In genomic region chr10:114937962-114938817, GRCh38 we compare ENCODE assay signal across 8 cellular contexts. TPM values are rescaled to one million over a fixed set of nuclear protein-coding genes. Genes with fewer than 3 reads are reported as not detected.
DNase-seq lines count a peak whose midpoint lies in the region; ATAC-seq and TF ChIP-seq lines count a peak whose summit lies in the region.

Gene TRUB1 (plus strand): TSS chr10:114938195. CDS start chr10:114938254, 59 bp downstream.

- peak in 1 of 2 donors; percentile 56 for TF ChIP-seq POLR2A in Peyer's patch (IDR thresholded peaks at IDR 0.05)
- peak in 1 of 4 donors; percentile 59 for TF ChIP-seq POLR2A in esophagus squamous epithelium (IDR thresholded peaks at IDR 0.05)

- DNase-seq in DMS53 treated with DMSO at 0.1 percent for 48 hours (lab: John Stamatoyannopoulos, UW; ENCODE audit: unreplicated experiment) (peak; percentile 82), Peyer's patch (peak; percentile 88 to 98 (median 96)), esophagus squamous epithelium (lab: John Stamatoyannopoulos, UW) (peak; percentile 74), myocyte (ENCODE audit: low read depth) (peak; percentile 96)
- peak; percentile 86 to 88 for DNase-seq in activated T-cell treated with anti-CD3 and anti-CD28 coated beads, Interleukin-2, amount 50 U/mL, for 48 hours
- DNase-seq in stimulated activated CD8-positive, alpha-beta memory T cell treated with anti-CD3 and anti-CD28 coated beads, Interleukin-7, amount 100 ng/mL, for 48 hours (ENCODE audit: extremely low read depth in 1 of 2, low read depth in 1 of 2) = peak; percentile 67 to 92

- peaks cover 36% of the 10 kb centered on the region for H3K79me2 ChIP-seq in KMS-11 (ENCODE audit: insufficient read depth, low read depth)

- WGBS in esophagus squamous epithelium, 2 donors = 0 to 1% methylated on average over 26 to 29 of the region's 45 CpGs

- H3K27me3 ChIP-seq in KMS-11 (ENCODE audit: insufficient read depth, low read depth) (no peaks in the 10 kb centered on the region), Peyer's patch (no peaks in the 10 kb centered on the region), esophagus squamous epithelium (no peaks in the 10 kb centered on the region)

- peak within 1 kb of the TSS; percentile 88 for H2AFZ ChIP-seq in KMS-11 (ENCODE audit: low read depth)

- intact Hi-C loops in esophagus squamous epithelium (cut with DNase I) = no loop called here

- no peak for TF ChIP-seq CTCF in KMS-11 (conservative IDR thresholded peaks at IDR 0.05; ENCODE audit: low read depth, low read length)
- TF ChIP-seq CTCF in Peyer's patch (IDR thresholded peaks at IDR 0.05) = no peak
- peak in 1 of 6 experiments; percentile 33 for TF ChIP-seq CTCF in esophagus squamous epithelium (IDR thresholded peaks at IDR 0.05)

- peak within 1 kb of the TSS; percentile 81 for H3K27ac ChIP-seq in KMS-11
- H3K27ac ChIP-seq in Peyer's patch = peak within 1 kb of the TSS; percentile 72 to 81 (median 77)
- H3K27ac ChIP-seq in esophagus squamous epithelium = peak within 1 kb of the TSS; percentile 84 to 90 (median 86)

- H3K4me3 ChIP-seq in KMS-11 (IDR thresholded peaks at IDR 0.05; ENCODE audit: insufficient read depth, low read depth, low read length) (no peak within 1 kb of the TSS), Peyer's patch (peak within 1 kb of the TSS; percentile 73 to 91 (median 78)), esophagus squamous epithelium (peak within 1 kb of the TSS; percentile 79 to 93 (median 86))

- no peaks in the 10 kb centered on the region for H3K9me3 ChIP-seq in Peyer's patch
- H3K9me3 ChIP-seq in esophagus squamous epithelium = no peaks in the 10 kb centered on the region

- peak within 1 kb of the TSS; percentile 98 for H3K9ac ChIP-seq in KMS-11

- H3K36me3 ChIP-seq in KMS-11 (ENCODE audit: insufficient read depth) (no peaks in the 10 kb centered on the region), Peyer's patch (peaks cover 0 to 21% (median 0%) of the 10 kb centered on the region in 3 donors), esophagus squamous epithelium (peaks cover 0 to 25% (median 9%) of the 10 kb centered on the region in 3 donors)

- H3K4me2 ChIP-seq in KMS-11 = peak within 1 kb of the TSS; percentile 46

- peak; percentile 100 for ATAC-seq in GM21737 (IDR thresholded peaks at IDR 0.05; ENCODE audit: unreplicated experiment)

- peaks cover 17% of the 10 kb centered on the region for H3K4me1 ChIP-seq in KMS-11 (ENCODE audit: low read depth, poor library complexity, severe bottlenecking)
- H3K4me1 ChIP-seq in Peyer's patch = peaks cover 0 to 10% (median 0%) of the 10 kb centered on the region in 4 donors
- H3K4me1 ChIP-seq in esophagus squamous epithelium = peaks cover 6 to 38% (median 15%) of the 10 kb centered on the region in 3 donors

- no peaks in the 10 kb centered on the region for H4K20me1 ChIP-seq in KMS-11 (ENCODE audit: insufficient read depth)

RNA-seq across cellular contexts. Expression of gene TRUB1, which starts in this region (rescaled TPM):
- total RNA-seq in Peyer's patch (10 to 100 TPM in 3 of 4 donors, 1 to 10 TPM in 1; 9.9 to 19.3 (median 14.0) TPM), esophagus squamous epithelium (10 to 100 TPM; 11.0 to 20.6 (median 17.2) TPM), myocyte (45.3 and 47.0 TPM in 2 replicates)
- 13.5 TPM for polyA plus RNA-seq in myocyte (2012)
